ENCODE assay signal across 8 cellular contexts in the genomic region with DNA sequence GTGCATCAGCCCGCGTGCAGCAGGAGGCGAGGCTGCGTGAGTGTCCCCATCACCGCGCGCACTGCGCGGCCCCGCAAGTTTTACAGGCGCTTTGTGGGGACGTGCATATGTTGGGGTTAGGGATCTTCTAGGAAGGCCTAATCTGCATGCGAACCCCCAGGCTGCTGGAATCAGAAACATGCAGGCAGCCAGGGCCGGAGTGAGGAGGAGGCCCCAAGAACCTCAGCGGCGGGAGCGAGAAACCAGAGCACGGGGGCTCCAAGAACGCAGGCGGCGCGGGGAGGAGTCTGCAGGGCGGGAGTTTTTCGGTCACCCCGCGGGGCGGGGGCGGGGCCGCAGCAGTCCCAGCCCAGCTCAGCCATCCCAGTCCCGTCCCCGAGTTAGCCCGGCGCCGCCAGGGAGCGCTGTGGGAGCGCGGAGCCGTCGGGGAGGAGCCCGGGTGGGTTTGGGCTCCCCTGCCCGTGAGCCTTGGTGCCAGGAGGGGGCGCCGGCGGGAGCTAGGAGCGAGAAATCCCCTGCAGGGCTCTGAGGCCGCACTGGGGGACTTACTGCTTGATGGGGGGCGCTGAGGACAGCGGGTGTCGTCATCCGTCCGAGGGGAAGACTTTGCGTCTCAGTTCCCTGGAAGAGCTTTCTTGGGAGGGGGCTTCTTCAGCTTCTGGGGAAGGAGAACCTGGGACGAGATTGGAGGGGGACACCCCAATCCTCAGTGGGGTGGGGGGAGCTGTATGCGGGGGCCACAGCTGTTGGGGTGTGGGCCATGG. TPM values are rescaled to one million over a fixed set of nuclear protein-coding genes. Genes with fewer than 3 reads are reported as not detected.
A peak's percentile ranks its signal among the peaks of the same experiment; 100 is the strongest.
DNase-seq lines count a peak whose midpoint lies in the region; ATAC-seq, FAIRE-seq and TF ChIP-seq lines count a peak whose summit lies in the region.

No MANE protein-coding gene starts in this region.

- H3K9ac ChIP-seq in MM.1S (ENCODE audit: low read length): peak overlapping the region; percentile 52; the same call in 1 of the 2 replicates

- TF ChIP-seq CTCF in MM.1S (IDR thresholded peaks at IDR 0.05; ENCODE audit: low read length) (peak; percentile 99), pancreas (IDR thresholded peaks at IDR 0.05) (peak; percentile 94 to 97 (median 95)), thyroid gland (IDR thresholded peaks at IDR 0.05) (peak; percentile 60 to 94 (median 84))

- peak overlapping the region; percentile 97 for H2AFZ ChIP-seq in MM.1S (ENCODE audit: low read length)

- H3K27me3 ChIP-seq in MM.1S (replicated peaks; ENCODE audit: insufficient read depth, low read length) (peaks cover 30% of the 10 kb centered on the region), pancreas (no peaks in the 10 kb centered on the region), thyroid gland (peaks cover 3% of the 10 kb centered on the region)

- DNase-seq in COR-L47 (lab: John Stamatoyannopoulos, UW) (peak; percentile 87), MM.1S (peak; percentile 94), SIG-M5 (lab: John Stamatoyannopoulos, UW) (peak; percentile 15), foreskin melanocyte (peak; percentile 83), pancreas (peak; percentile 89 to 99 (median 96)), thyroid gland (peak; percentile 75 to 80)
- peak; percentile 97 for DNase-seq in activated effector memory CD4-positive, alpha-beta T cell treated with anti-CD3 and anti-CD28 coated beads, Interleukin-2, amount 50 U/mL, for 16 hours

- H3F3A ChIP-seq in MM.1S (ENCODE audit: insufficient read depth, low read length): 0 out of 2 replicates have a peak, but pooled peaks cover 6% of the 10 kb centered on the region

- intact Hi-C loops in pancreas (cut with DNase I): no loop called here
- intact Hi-C loops in thyroid gland (cut with DNase I): loop anchor here (2.0 to 10.0 kb wide), 2 partner anchors 89 to 161 kb away; no protein-coding TSS in a partner anchor

- FAIRE-seq in pancreas (lab: Jason Lieb, UNC): no peak

- H3K36me3 ChIP-seq in MM.1S (replicated peaks; ENCODE audit: insufficient read depth, low read length) (no peaks in the 10 kb centered on the region), pancreas (no peaks in the 10 kb centered on the region), thyroid gland (no peaks in the 10 kb centered on the region)

- peak overlapping the region; percentile 98 for H3K4me2 ChIP-seq in MM.1S (ENCODE audit: low read depth, low read length)

- peaks cover 4% of the 10 kb centered on the region; the same call in 1 of the 2 replicates for H3K79me2 ChIP-seq in MM.1S (ENCODE audit: low read length)

- H3K9me2 ChIP-seq in MM.1S (replicated peaks; ENCODE audit: insufficient read depth, low read length): no peaks in the 10 kb centered on the region

- no peak overlapping the region for H3K27ac ChIP-seq in MM.1S (ENCODE audit: low read length)
- peak overlapping the region in 1 of 4 donors; percentile 67 for H3K27ac ChIP-seq in pancreas
- H3K27ac ChIP-seq in thyroid gland: no peak overlapping the region

- H3K4me1 ChIP-seq in MM.1S (ENCODE audit: low read length) (peaks cover 8% of the 10 kb centered on the region; the same call in 1 of the 2 replicates), pancreas (peaks cover 1 to 21% (median 9%) of the 10 kb centered on the region in 3 donors), thyroid gland (peaks cover 9 to 25% of the 10 kb centered on the region in 2 donors)

- H4K20me1 ChIP-seq in MM.1S (ENCODE audit: insufficient read depth, low read length): no peaks in the 10 kb centered on the region; the same call in 1 of the 2 replicates

- 0 to 1% methylated on average over 49 to 54 of the region's 54 CpGs for WGBS in pancreas, 2 donors
- 4 to 5% methylated on average over 5 to 18 of the region's 54 CpGs for WGBS in thyroid gland, 2 donors

- H3K9me3 ChIP-seq in MM.1S (replicated peaks; ENCODE audit: insufficient read depth, low read length) (no peaks in the 10 kb centered on the region), pancreas (no peaks in the 10 kb centered on the region), thyroid gland (no peaks in the 10 kb centered on the region)

- peak; percentile 54 for ATAC-seq in GM21717 (IDR thresholded peaks at IDR 0.05; ENCODE audit: unreplicated experiment)
- ATAC-seq in pancreas: peak; percentile 86 to 94 (median 89)

- peak overlapping the region; percentile 60 for H3K4me3 ChIP-seq in MM.1S (ENCODE audit: low read length)
- H3K4me3 ChIP-seq in pancreas: peak overlapping the region in 2 of 4 donors; percentile 38 to 61
- H3K4me3 ChIP-seq in thyroid gland (replicated peaks in 1 of 3): peak overlapping the region in 1 of 3 donors; percentile 14

- TF ChIP-seq POLR2A in thyroid gland (IDR thresholded peaks at IDR 0.05): no peak

RNA-seq across cellular contexts. Expression of gene NRTN, which starts 0.9 kb away (rescaled TPM):
- 10 to 100 TPM in 4 of 6 donors, 1 to 10 TPM in 2; 5.0 to 15.2 (median 11.5) TPM for total RNA-seq in pancreas
- polyA plus RNA-seq in pancreas: 1 to 10 TPM; 5.0 to 8.5 TPM
- 1 to 10 TPM in 3 of 4 donors, under 1 TPM in 1; 0.71 to 8.1 (median 1.3) TPM for total RNA-seq in thyroid gland

RNA-seq across cellular contexts. Expression of gene DUS3L, which starts 13.0 kb away (rescaled TPM):
- total RNA-seq in pancreas: 10 to 100 TPM; 14.8 to 29.2 (median 20.2) TPM
- polyA plus RNA-seq in pancreas: 10 to 100 TPM; 61.2 to 66.6 TPM
- total RNA-seq in thyroid gland: 10 to 100 TPM; 34.0 to 53.3 (median 44.9) TPM

RNA-seq across cellular contexts. Expression of gene PRR22, which starts 19.4 kb away (rescaled TPM):
- total RNA-seq in pancreas (1 to 10 TPM in 5 of 6 donors, under 1 TPM in 1; 0.61 to 3.1 (median 1.5) TPM), thyroid gland (1 to 10 TPM in 3 of 4 donors, under 1 TPM in 1; 0.54 to 2.0 (median 1.2) TPM)
- polyA plus RNA-seq in pancreas: 10 to 100 TPM; 18.7 to 25.9 TPM

RNA-seq across cellular contexts. Expression of gene FUT6, which starts 35.6 kb away (rescaled TPM):
- total RNA-seq in pancreas (1 to 10 TPM; 1.9 to 8.7 (median 2.8) TPM), thyroid gland (not detected)
- polyA plus RNA-seq in pancreas: 1 to 10 TPM; 2.9 to 4.0 TPM

RNA-seq across cellular contexts. Expression of gene FUT3, which starts 47.3 kb away (rescaled TPM):
- total RNA-seq in pancreas (10 to 100 TPM in 2 of 6 donors, 1 to 10 TPM in 4; 3.3 to 13.9 (median 5.7) TPM), thyroid gland (under 1 TPM in 1 of 4 donors, not detected in 3; 0.13 TPM)
- 10 to 100 TPM in 1 of 2 donors, 1 to 10 TPM in 1; 9.7 to 12.0 TPM for polyA plus RNA-seq in pancreas

Comparison
In these comparisons a context has a peak if more than half of its experiments do, and no peak if none do; other contexts are left out.
1. DNase-seq: peak in every context shown above with its lines; median percentile 97 in activated effector memory CD4-positive, alpha-beta T cell treated with anti-CD3 and anti-CD28 coated beads, Interleukin-2, amount 50 U/mL, for 16 hours; 96 in pancreas; 94 in MM.1S; 87 in COR-L47; 83 in foreskin melanocyte; 78 in thyroid gland; 15 in SIG-M5.